8 cellular contexts compared by ENCODE assay signal in genomic region chr17:41777157-41777578, GRCh38. TPM values are rescaled to one million over a fixed set of nuclear protein-coding genes. Genes with fewer than 3 reads are reported as not detected.
DNase-seq lines count a peak whose midpoint lies in the region; ATAC-seq, FAIRE-seq and TF ChIP-seq lines count a peak whose summit lies in the region.

No MANE protein-coding gene starts in this region.

- H3K27me3 ChIP-seq in BJ (ENCODE audit: control insufficient read depth, insufficient read depth, low read length) (no peaks in the 10 kb centered on the region), SJCRH30 (no peaks in the 10 kb centered on the region), pancreas (no peaks in the 10 kb centered on the region)

- no peak overlapping the region for H3K27ac Mint-ChIP-seq in glutamatergic neuron (ENCODE audit: unreplicated experiment)

- CTCF ChIA-PET in BJ (lab: Yijun Ruan, JAX) = interaction anchor here (1.1 to 3.0 kb wide), 4 partner anchors 9 to 182 kb away, joined by 3 to 26 read pairs (median 6); partner anchors contain the start of gene JUP

- H3K27me3 Mint-ChIP-seq in glutamatergic neuron (ENCODE audit: unreplicated experiment) = peaks cover 14% of the 10 kb centered on the region

- ATAC-seq in pancreas = peak; percentile 11 to 45 (median 28)
- ATAC-seq in HG03439 (IDR thresholded peaks at IDR 0.05; ENCODE audit: unreplicated experiment) = no peak
- ATAC-seq in GM18858 (IDR thresholded peaks at IDR 0.05; ENCODE audit: unreplicated experiment) = no peak
- ATAC-seq in GM21528 (IDR thresholded peaks at IDR 0.05; ENCODE audit: low FRiP score, unreplicated experiment) = no peak

- no peaks in the 10 kb centered on the region for H3K36me3 Mint-ChIP-seq in glutamatergic neuron (ENCODE audit: unreplicated experiment)

- H3K9me3 Mint-ChIP-seq in glutamatergic neuron (ENCODE audit: unreplicated experiment) = peaks cover 19% of the 10 kb centered on the region

- H3K4me3 ChIP-seq in BJ (ENCODE audit: low read depth, low read length) = no peak overlapping the region
- no peak overlapping the region for H3K4me3 ChIP-seq in SJCRH30
- H3K4me3 ChIP-seq in pancreas = no peak overlapping the region

- 16 to 31% methylated on average over 4 of the region's 4 CpGs for WGBS in pancreas, 2 donors

- no peak for FAIRE-seq in pancreas (lab: Jason Lieb, UNC)

- no peak for DNase-seq in BJ (ENCODE audit: low read depth)
- DNase-seq in SJCRH30 = peak; percentile 80 to 81
- peak; percentile 53 for DNase-seq in glutamatergic neuron
- DNase-seq in pancreas = no peak
- DNase-seq in activated naive CD4-positive, alpha-beta T cell treated with anti-CD3 and anti-CD28 coated beads, Interleukin-2, amount 50 U/mL, for 16 hours = no peak

- H3K4me1 ChIP-seq in SJCRH30 (peaks cover 39% of the 10 kb centered on the region), pancreas (peaks cover 33 to 72% (median 49%) of the 10 kb centered on the region in 3 donors)

- intact Hi-C loops in pancreas (cut with DNase I) = no loop called here

- POLR2A ChIA-PET in BJ (lab: Charles Lee) = interaction anchor here (1.0 kb wide), 1 partner anchor 16 kb away, joined by 3 read pairs; no protein-coding TSS in a partner anchor

- H3K4me1 Mint-ChIP-seq in glutamatergic neuron (ENCODE audit: low read depth, unreplicated experiment) = peaks cover 43% of the 10 kb centered on the region

- peaks cover 1% of the 10 kb centered on the region; the same call in 1 of the 2 replicates for H3K36me3 ChIP-seq in BJ (ENCODE audit: control insufficient read depth, insufficient read depth, low read length)
- H3K36me3 ChIP-seq in SJCRH30 = no peaks in the 10 kb centered on the region
- no peaks in the 10 kb centered on the region for H3K36me3 ChIP-seq in pancreas

- H3K9me3 ChIP-seq in SJCRH30 (replicated peaks) (no peaks in the 10 kb centered on the region), pancreas (no peaks in the 10 kb centered on the region)

- H3K4me3 Mint-ChIP-seq in glutamatergic neuron (ENCODE audit: unreplicated experiment) = peak overlapping the region; percentile 52

- TF ChIP-seq CTCF in BJ (IDR thresholded peaks at IDR 0.05; ENCODE audit: insufficient read depth, low read depth, low read length) = peak; percentile 33; the same call in 1 of the 2 replicates
- TF ChIP-seq CTCF in glutamatergic neuron (IDR thresholded peaks at IDR 0.05; ENCODE audit: partially characterized antibody, unreplicated experiment) = no peak
- TF ChIP-seq CTCF in pancreas (IDR thresholded peaks at IDR 0.05) = no peak

- peak overlapping the region; percentile 82 for H3K27ac ChIP-seq in SJCRH30
- H3K27ac ChIP-seq in pancreas = peak overlapping the region; percentile 88 to 97 (median 92)

RNA-seq across cellular contexts. Expression of gene JUP, which starts 9.3 kb away (rescaled TPM):
- polyA plus RNA-seq in BJ (2011; rRNA removed) = 7.3 and 9.4 TPM in 2 replicates
- polyA minus RNA-seq in BJ (2011; rRNA and poly(A)+ RNA removed) = 10.6 and 16.2 TPM in 2 replicates
- 1.2 and 1.7 TPM in 2 replicates for total RNA-seq in SJCRH30 (2014; rRNA removed; shearing (Covaris generic))
- 252 TPM for total RNA-seq in glutamatergic neuron (ENCODE audit: unreplicated experiment)
- total RNA-seq in pancreas = 10 to 100 TPM; 31.1 to 93.5 (median 42.0) TPM
- polyA plus RNA-seq in pancreas = 10 to 100 TPM; 46.8 to 50.4 TPM

RNA-seq across cellular contexts. Expression of gene P3H4, which starts 34.6 kb away (rescaled TPM):
- polyA plus RNA-seq in BJ (2011; rRNA removed) = 64.4 and 82.8 TPM in 2 replicates
- polyA minus RNA-seq in BJ (2011; rRNA and poly(A)+ RNA removed) = 24.7 and 28.9 TPM in 2 replicates
- total RNA-seq in SJCRH30 (2014; rRNA removed; shearing (Covaris generic)) = 15.7 and 16.9 TPM in 2 replicates
- 5.6 TPM for total RNA-seq in glutamatergic neuron (ENCODE audit: unreplicated experiment)
- 10 to 100 TPM in 3 of 6 donors, 1 to 10 TPM in 3; 8.4 to 15.7 (median 10.1) TPM for total RNA-seq in pancreas
- polyA plus RNA-seq in pancreas = 10 to 100 TPM; 13.0 to 16.6 TPM

RNA-seq across cellular contexts. Expression of gene FKBP10, which starts 35.6 kb away (rescaled TPM):
- polyA plus RNA-seq in BJ (2011; rRNA removed) (885 and 1,571 TPM in 2 replicates), pancreas (10 to 100 TPM in 1 of 2 donors, 1 to 10 TPM in 1; 9.1 to 17.3 TPM)
- 420 and 568 TPM in 2 replicates for polyA minus RNA-seq in BJ (2011; rRNA and poly(A)+ RNA removed)
- 61.4 and 72.2 TPM in 2 replicates for total RNA-seq in SJCRH30 (2014; rRNA removed; shearing (Covaris generic))
- total RNA-seq in glutamatergic neuron (ENCODE audit: unreplicated experiment) (28.5 TPM), pancreas (10 to 100 TPM in 4 of 6 donors, 1 to 10 TPM in 2; 4.5 to 35.3 (median 11.7) TPM)

RNA-seq across cellular contexts. Expression of gene HAP1, which starts 42.7 kb away (rescaled TPM):
- polyA plus RNA-seq in BJ (2011; rRNA removed) = 0.05 and 0.10 TPM in 2 replicates
- 0.05 TPM in 2 replicates for polyA minus RNA-seq in BJ (2011; rRNA and poly(A)+ RNA removed)
- total RNA-seq in SJCRH30 (2014; rRNA removed; shearing (Covaris generic)) = 0.08 and 0.10 TPM in 2 replicates
- total RNA-seq in glutamatergic neuron (ENCODE audit: unreplicated experiment) = 0.76 TPM
- 1 to 10 TPM in 3 of 6 donors, under 1 TPM in 3; 0.13 to 1.6 (median 0.84) TPM for total RNA-seq in pancreas
- polyA plus RNA-seq in pancreas = 1 to 10 TPM; 2.6 to 4.2 TPM

RNA-seq across cellular contexts. Expression of gene NT5C3B, which starts 58.9 kb away (rescaled TPM):
- 88.3 and 123 TPM in 2 replicates for polyA plus RNA-seq in BJ (2011; rRNA removed)
- polyA minus RNA-seq in BJ (2011; rRNA and poly(A)+ RNA removed) = 36.4 and 41.5 TPM in 2 replicates
- total RNA-seq in SJCRH30 (2014; rRNA removed; shearing (Covaris generic)) = 115 and 120 TPM in 2 replicates
- total RNA-seq in glutamatergic neuron (ENCODE audit: unreplicated experiment) = 165 TPM
- 10 to 100 TPM; 24.2 to 35.6 (median 27.0) TPM for total RNA-seq in pancreas
- 100 to 1,000 TPM in 1 of 2 donors, 10 to 100 TPM in 1; 89.7 to 102 TPM for polyA plus RNA-seq in pancreas

Comparison
In these comparisons a context has a peak if more than half of its experiments do, and no peak if none do; other contexts are left out.
1. DNase-seq: peak in SJCRH30 (2 of 2) and glutamatergic neuron (single experiment); none in BJ (single experiment), pancreas (0 of 6) and activated naive CD4-positive, alpha-beta T cell treated with anti-CD3 and anti-CD28 coated beads, Interleukin-2, amount 50 U/mL, for 16 hours (single experiment).
2. ATAC-seq: peak in pancreas (4 of 4); none in HG03439 (single experiment), GM18858 (single experiment) and GM21528 (single experiment).
3. RNA of gene JUP, which starts 9.3 kb away (total RNA-seq): 252 TPM in glutamatergic neuron (single experiment) and 31.1 to 93.5 TPM in pancreas; 1.2 to 1.7 TPM in SJCRH30; every median in the first group is over 10 times any median in the second.